ENCODE assay signal across 16 cellular contexts in genomic region chr2:26997394-26997793, GRCh38. TPM values are rescaled to one million over a fixed set of nuclear protein-coding genes. Genes with fewer than 3 reads are reported as not detected.
DNase-seq lines count a peak whose midpoint lies in the region; ATAC-seq and TF ChIP-seq lines count a peak whose summit lies in the region.
"Had no signal": no experiment of that assay in that cellular context is flagged by ENCODE, and none has a peak within 500 bp of the region (broad histone marks: within the 10 kb centered on the region; RNA-seq: fewer than 3 reads in every experiment).

No MANE protein-coding gene starts in this region.

- no peak overlapping the region for H3K4me3 Mint-ChIP-seq in GM23338
- no peak overlapping the region for H3K4me3 Mint-ChIP-seq in neural progenitor cell
- no peak overlapping the region for H3K4me3 Mint-ChIP-seq in progenitor cell of endocrine pancreas (ENCODE audit: low read depth)
- H3K4me3 Mint-ChIP-seq: CD4-positive, alpha-beta memory T cell had no signal

- H3K9me2 ChIP-seq in GM23338 (ENCODE audit: insufficient read depth) = no peaks in the 10 kb centered on the region

- H3K4me1 Mint-ChIP-seq in GM23338 (peaks cover 4% of the 10 kb centered on the region; the same call in 2 of the 3 replicates), neural progenitor cell (peaks cover 10% of the 10 kb centered on the region), progenitor cell of endocrine pancreas (ENCODE audit: low read depth) (no peaks in the 10 kb centered on the region)
- H3K4me1 Mint-ChIP-seq: CD4-positive, alpha-beta memory T cell had no signal

- no peaks in the 10 kb centered on the region for H3K36me3 ChIP-seq in GM23338 (ENCODE audit: insufficient read depth)
- no peaks in the 10 kb centered on the region for H3K36me3 ChIP-seq in neural progenitor cell

- ATAC-seq in GM23338 (peak; percentile 39; the same call in 2 of the 3 replicates), HG02678 (IDR thresholded peaks at IDR 0.05; ENCODE audit: unreplicated experiment) (no peak)

- H3K9me3 Mint-ChIP-seq in GM23338 (no peaks in the 10 kb centered on the region), neural progenitor cell (no peaks in the 10 kb centered on the region), progenitor cell of endocrine pancreas (ENCODE audit: low read depth) (no peaks in the 10 kb centered on the region)
- H3K9me3 Mint-ChIP-seq: CD4-positive, alpha-beta memory T cell had no signal

- H3K9ac ChIP-seq in neural progenitor cell = no peak overlapping the region

- H3K27ac ChIP-seq in GM23338 (ENCODE audit: low read depth) (no peak overlapping the region), neural progenitor cell (no peak overlapping the region)

- TF ChIP-seq CTCF in GM23338 (conservative IDR thresholded peaks at IDR 0.05; ENCODE audit: low read depth in 2 of 2) (no peak), neural progenitor cell (IDR thresholded peaks at IDR 0.05) (no peak), progenitor cell of endocrine pancreas (IDR thresholded peaks at IDR 0.05; ENCODE audit: unreplicated experiment) (no peak)

- H3K4me3 ChIP-seq in GM23338 (no peak overlapping the region), neural progenitor cell (no peak overlapping the region)

- H2AFZ ChIP-seq in GM23338 = no peak overlapping the region
- H2AFZ ChIP-seq in neural progenitor cell (replicated peaks) = no peak overlapping the region

- DNase-seq in ELF-1 (ENCODE audit: low read depth, low spot score) (peak; percentile 43), GM23338 (ENCODE audit: low spot score) (peak; percentile 12), neural progenitor cell (ENCODE audit: low spot score) (peak; percentile 61), progenitor cell of endocrine pancreas (ENCODE audit: low spot score, unreplicated experiment) (no peak), T-helper 2 cell (no peak), DMS153 (lab: John Stamatoyannopoulos, UW) (no peak)
- DNase-seq: C1 segment of cervical spinal cord; Calu3; CD4-positive, alpha-beta memory T cell; COR-L47; DND-41; GDM1; GOT3; H7; HCEC 1CT had no signal

- H3K4me1 ChIP-seq in GM23338 (ENCODE audit: insufficient read depth) (no peaks in the 10 kb centered on the region), neural progenitor cell (peaks cover 12% of the 10 kb centered on the region)

- no peak overlapping the region for H3K27ac Mint-ChIP-seq in GM23338
- H3K27ac Mint-ChIP-seq in neural progenitor cell = peak overlapping the region; percentile 34
- peak overlapping the region; percentile 13 for H3K27ac Mint-ChIP-seq in progenitor cell of endocrine pancreas
- H3K27ac Mint-ChIP-seq: CD4-positive, alpha-beta memory T cell had no signal

- H3K4me2 ChIP-seq in GM23338 (no peak overlapping the region), neural progenitor cell (peak overlapping the region; percentile 15)

- H3K27me3 Mint-ChIP-seq in GM23338 (ENCODE audit: insufficient read depth, low read depth, poor library complexity) = peaks cover 1% of the 10 kb centered on the region
- peaks cover 2% of the 10 kb centered on the region for H3K27me3 Mint-ChIP-seq in neural progenitor cell (ENCODE audit: insufficient read depth, low read depth)
- peaks cover 3% of the 10 kb centered on the region for H3K27me3 Mint-ChIP-seq in progenitor cell of endocrine pancreas

- H3K9me3 ChIP-seq in neural progenitor cell (ENCODE audit: low read depth) = no peaks in the 10 kb centered on the region

- H3K36me3 Mint-ChIP-seq in GM23338 (ENCODE audit: low read depth) (no peaks in the 10 kb centered on the region), neural progenitor cell (no peaks in the 10 kb centered on the region), progenitor cell of endocrine pancreas (ENCODE audit: insufficient read depth) (no peaks in the 10 kb centered on the region)

- no peaks in the 10 kb centered on the region for H4K20me1 ChIP-seq in GM23338 (replicated peaks; ENCODE audit: insufficient read depth)
- H4K20me1 ChIP-seq in neural progenitor cell (ENCODE audit: low read depth) = peaks cover 34% of the 10 kb centered on the region

- H3F3A ChIP-seq in GM23338 (replicated peaks; ENCODE audit: low read depth) (no peaks in the 10 kb centered on the region), neural progenitor cell (ENCODE audit: low read depth) (no peaks in the 10 kb centered on the region)

- H3K79me2 ChIP-seq in GM23338 (replicated peaks; ENCODE audit: insufficient read depth) (no peaks in the 10 kb centered on the region), neural progenitor cell (ENCODE audit: low read depth) (no peaks in the 10 kb centered on the region)

- H3K27me3 ChIP-seq in GM23338 (ENCODE audit: insufficient read depth) = no peaks in the 10 kb centered on the region
- no peaks in the 10 kb centered on the region for H3K27me3 ChIP-seq in neural progenitor cell

TF ChIP-seq in GM23338, 12 proteins besides CTCF, POLR2A, EP300 and RAD21 (continues in another document):
- TF ChIP-seq ZNF462 (CRISPR knock-in tag; IDR thresholded peaks at IDR 0.05) (no peak), ZNF114 (CRISPR knock-in tag; IDR thresholded peaks at IDR 0.05) (no peak), JUNB (IDR thresholded peaks at IDR 0.05; ENCODE audit: unreplicated experiment) (no peak), CREB1 (CRISPR knock-in tag; IDR thresholded peaks at IDR 0.05; ENCODE audit: low read depth) (no peak)

RNA-seq across cellular contexts. Expression of gene MAPRE3, which starts 27.0 kb away (rescaled TPM):
- total RNA-seq in GM23338 (2014; rRNA removed; shearing (Covaris generic)) = 3.7 and 4.5 TPM in 2 replicates
- 3.3 and 3.5 TPM in 2 replicates for polyA plus RNA-seq in GM23338 (2016; fragmentation: Nextera tagmentation; extraction: Ambion mirVana)
- total RNA-seq in neural progenitor cell (ENCODE audit: low replicate concordance) = 3.1 and 6.2 TPM in 2 replicates
- 18.0 and 18.6 TPM in 2 replicates for total RNA-seq in progenitor cell of endocrine pancreas

RNA-seq across cellular contexts. Expression of gene TMEM214, which starts 35.4 kb away (rescaled TPM):
- 34.2 and 36.5 TPM in 2 replicates for total RNA-seq in GM23338 (2014; rRNA removed; shearing (Covaris generic))
- polyA plus RNA-seq in GM23338 (2016; fragmentation: Nextera tagmentation; extraction: Ambion mirVana) = 16.2 and 18.4 TPM in 2 replicates
- total RNA-seq in neural progenitor cell (ENCODE audit: low replicate concordance) (18.1 and 26.1 TPM in 2 replicates), progenitor cell of endocrine pancreas (54.0 and 55.2 TPM in 2 replicates)

RNA-seq across cellular contexts. Expression of gene AGBL5, which starts 54.1 kb away (rescaled TPM):
- 31.3 and 32.9 TPM in 2 replicates for total RNA-seq in GM23338 (2014; rRNA removed; shearing (Covaris generic))
- polyA plus RNA-seq in GM23338 (2016; fragmentation: Nextera tagmentation; extraction: Ambion mirVana) = 17.9 and 18.5 TPM in 2 replicates
- 68.3 and 84.7 TPM in 2 replicates for total RNA-seq in neural progenitor cell (ENCODE audit: low replicate concordance)
- total RNA-seq in progenitor cell of endocrine pancreas = 58.7 and 60.2 TPM in 2 replicates

Comparison
In these comparisons a context has a peak if more than half of its experiments do, and no peak if none do; other contexts are left out.
1. DNase-seq: peak in ELF-1 (single experiment), GM23338 (single experiment) and neural progenitor cell (single experiment); none in progenitor cell of endocrine pancreas (single experiment), T-helper 2 cell (0 of 5) and DMS153 (single experiment).